In the genomic region with DNA sequence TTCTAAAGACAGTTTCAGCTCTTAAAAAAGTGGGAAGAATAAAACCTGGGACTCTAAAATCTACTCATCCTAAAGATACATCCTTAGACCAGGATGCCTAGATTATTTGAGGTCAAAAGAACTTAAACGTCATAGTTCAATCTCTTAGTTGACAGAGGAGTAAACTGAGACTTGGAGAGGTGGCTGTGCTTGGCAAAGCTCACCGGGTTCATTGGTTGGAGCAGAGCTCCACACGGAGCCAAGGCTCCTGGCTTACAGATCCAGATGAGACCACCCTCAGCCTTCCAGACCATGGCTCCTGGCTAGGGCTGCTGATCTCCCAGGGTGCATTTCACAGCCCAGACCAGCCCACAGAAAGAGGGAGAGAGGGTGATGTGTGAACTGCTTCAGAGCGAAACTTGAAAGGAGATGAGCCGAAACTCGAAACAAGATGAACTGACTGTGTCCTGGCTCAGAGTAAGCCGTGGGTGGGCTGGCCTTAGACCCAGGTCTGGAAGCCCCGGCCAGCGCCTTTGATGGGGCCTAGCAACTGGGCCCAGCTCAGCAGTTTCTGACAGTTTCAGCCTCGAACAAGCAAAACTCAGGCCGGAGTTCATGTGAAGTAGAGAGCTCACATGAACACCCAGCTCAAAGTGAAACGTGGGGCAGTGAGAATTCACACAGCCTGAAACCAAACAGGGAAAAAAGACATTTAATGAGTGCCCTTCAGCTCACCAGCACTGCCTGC, we compare ENCODE assay signal across 12 cellular contexts.
DNase-seq lines count a peak whose midpoint lies in the region; ATAC-seq lines count a peak whose summit lies in the region.
"Had no signal": no experiment of that assay in that cellular context is flagged by ENCODE, and none has a peak within 500 bp of the region (broad histone marks: within the 10 kb centered on the region; RNA-seq: fewer than 3 reads in every experiment).

No MANE protein-coding gene starts in this region.

- peak overlapping the region; percentile 25 for H3K4me3 Mint-ChIP-seq in T-helper 1 cell treated with Interleukin-12 subunit alpha and Interleukin-12 subunit beta and Interleukin-4 antibody, amounts not matched to agents 30 μg/mL and 1 μg/mL, for 36 hours
- H3K4me3 Mint-ChIP-seq in activated naive CD4-positive, alpha-beta T cell treated with anti-CD3 and anti-CD28 coated beads for 36 hours = peak overlapping the region; percentile 51
- H3K4me3 Mint-ChIP-seq: brain had no signal

- DNase-seq in activated naive CD4-positive, alpha-beta T cell treated with anti-CD3 and anti-CD28 coated beads for 36 hours = peak; percentile 67
- DNase-seq in stimulated activated CD4-positive, alpha-beta T cell treated with anti-CD3 and anti-CD28 coated beads, Interleukin-4, amount 100 ng/mL, for 1 hour = peak; percentile 54
- no peak for DNase-seq in GOT3 (lab: John Stamatoyannopoulos, UW)
- no peak for DNase-seq in cerebellar nuclear complex (lab: John Stamatoyannopoulos, UW)
- no peak for DNase-seq in DMS114 treated with DMSO at 0.1 percent for 48 hours (lab: John Stamatoyannopoulos, UW; ENCODE audit: unreplicated experiment)
- DNase-seq: C1 segment of cervical spinal cord, NCI-H2029 treated with DMSO at 0.1 percent for 48 hours had no signal

- H3K36me3 Mint-ChIP-seq in T-helper 1 cell treated with Interleukin-12 subunit alpha and Interleukin-12 subunit beta and Interleukin-4 antibody, amounts not matched to agents 30 μg/mL and 1 μg/mL, for 36 hours (ENCODE audit: low read depth) = peaks cover 19% of the 10 kb centered on the region
- H3K36me3 Mint-ChIP-seq in activated naive CD4-positive, alpha-beta T cell treated with anti-CD3 and anti-CD28 coated beads for 36 hours (ENCODE audit: low read depth) = peaks cover 3% of the 10 kb centered on the region
- H3K36me3 Mint-ChIP-seq: brain, IgD-negative memory B cell had no signal

- intact Hi-C loops in activated naive CD4-positive, alpha-beta T cell treated with anti-CD3 and anti-CD28 coated beads for 36 hours (cut with micrococcal nuclease) = loop anchor here (2.0 to 5.0 kb wide), 2 partner anchors 286 to 960 kb away; no protein-coding TSS in a partner anchor

- H3K9me3 Mint-ChIP-seq in T-helper 1 cell treated with Interleukin-12 subunit alpha and Interleukin-12 subunit beta and Interleukin-4 antibody, amounts not matched to agents 30 μg/mL and 1 μg/mL, for 36 hours = no peaks in the 10 kb centered on the region
- no peaks in the 10 kb centered on the region for H3K9me3 Mint-ChIP-seq in activated naive CD4-positive, alpha-beta T cell treated with anti-CD3 and anti-CD28 coated beads for 36 hours

- ATAC-seq in GM18498 (IDR thresholded peaks at IDR 0.05; ENCODE audit: unreplicated experiment) (peak; percentile 50), HG03354 (IDR thresholded peaks at IDR 0.05; ENCODE audit: poor library complexity, severe bottlenecking, unreplicated experiment) (no peak)

- peaks cover 73% of the 10 kb centered on the region for H3K4me1 Mint-ChIP-seq in T-helper 1 cell treated with Interleukin-12 subunit alpha and Interleukin-12 subunit beta and Interleukin-4 antibody, amounts not matched to agents 30 μg/mL and 1 μg/mL, for 36 hours (ENCODE audit: low read depth)
- H3K4me1 Mint-ChIP-seq in activated naive CD4-positive, alpha-beta T cell treated with anti-CD3 and anti-CD28 coated beads for 36 hours (ENCODE audit: low read depth) = peaks cover 86% of the 10 kb centered on the region
- H3K4me1 Mint-ChIP-seq: IgD-negative memory B cell had no signal

- no peaks in the 10 kb centered on the region for H3K27me3 Mint-ChIP-seq in T-helper 1 cell treated with Interleukin-12 subunit alpha and Interleukin-12 subunit beta and Interleukin-4 antibody, amounts not matched to agents 30 μg/mL and 1 μg/mL, for 36 hours (ENCODE audit: low read depth)
- H3K27me3 Mint-ChIP-seq in activated naive CD4-positive, alpha-beta T cell treated with anti-CD3 and anti-CD28 coated beads for 36 hours (ENCODE audit: low read depth) = no peaks in the 10 kb centered on the region
- H3K27me3 Mint-ChIP-seq: IgD-negative memory B cell had no signal

- CTCF ChIA-PET in activated naive CD4-positive, alpha-beta T cell treated with anti-CD3 and anti-CD28 coated beads for 36 hours (lab: Charles Lee) = interaction anchor here (0.6 to 2.2 kb wide), 8 partner anchors 11 to 487 kb away, joined by 3 to 7 read pairs (median 4); no protein-coding TSS in a partner anchor

- H3K27ac Mint-ChIP-seq in T-helper 1 cell treated with Interleukin-12 subunit alpha and Interleukin-12 subunit beta and Interleukin-4 antibody, amounts not matched to agents 30 μg/mL and 1 μg/mL, for 36 hours = peak overlapping the region; percentile 88
- peak overlapping the region; percentile 93 for H3K27ac Mint-ChIP-seq in activated naive CD4-positive, alpha-beta T cell treated with anti-CD3 and anti-CD28 coated beads for 36 hours

Comparison
In these comparisons a context has a peak if more than half of its experiments do, and no peak if none do; other contexts are left out.
1. DNase-seq: peak in activated naive CD4-positive, alpha-beta T cell treated with anti-CD3 and anti-CD28 coated beads for 36 hours (single experiment) and stimulated activated CD4-positive, alpha-beta T cell treated with anti-CD3 and anti-CD28 coated beads, Interleukin-4, amount 100 ng/mL, for 1 hour (single experiment); none in GOT3 (single experiment), cerebellar nuclear complex (0 of 2) and DMS114 treated with DMSO at 0.1 percent for 48 hours (single experiment).